15 cellular contexts compared by ENCODE assay signal in genomic region chr1:227299238-227299637, GRCh38. TPM values are rescaled to one million over a fixed set of nuclear protein-coding genes. Genes with fewer than 3 reads are reported as not detected.
A peak's percentile ranks its signal among the peaks of the same experiment; 100 is the strongest.
DNase-seq lines count a peak whose midpoint lies in the region; FAIRE-seq and TF ChIP-seq lines count a peak whose summit lies in the region.
"Had no signal": no experiment of that assay in that cellular context is flagged by ENCODE, and none has a peak within 500 bp of the region (broad histone marks: within the 10 kb centered on the region; RNA-seq: fewer than 3 reads in every experiment).

No MANE protein-coding gene starts in this region.

- peaks cover 15 to 28% of the 10 kb centered on the region in 2 donors for H3K27me3 Mint-ChIP-seq in CD8-positive, alpha-beta memory T cell
- H3K27me3 Mint-ChIP-seq in nephron (ENCODE audit: low read depth) = no peaks in the 10 kb centered on the region

- no peak overlapping the region for H3K4me3 ChIP-seq in CD8-positive, alpha-beta memory T cell (ENCODE audit: low read length)
- H3K4me3 ChIP-seq in endothelial cell of umbilical vein (replicated peaks in 1 of 3; ENCODE audit: insufficient read depth in 1 of 3, low read depth in 1 of 3, low read length in 3 of 3) = peak overlapping the region in 1 of 3 experiments; percentile 61

- no peaks in the 10 kb centered on the region for H3K36me3 Mint-ChIP-seq in CD8-positive, alpha-beta memory T cell
- peaks cover 4% of the 10 kb centered on the region for H3K36me3 Mint-ChIP-seq in nephron (ENCODE audit: low read depth)
- H3K36me3 Mint-ChIP-seq: CD8-positive, alpha-beta T cell; IgD-negative memory B cell had no signal

- H4K20me1 ChIP-seq in endothelial cell of umbilical vein (replicated peaks; ENCODE audit: control insufficient read depth, extremely low read depth, insufficient read depth, low read length) = peaks cover 3% of the 10 kb centered on the region

- FAIRE-seq in endothelial cell of umbilical vein (lab: Jason Lieb, UNC) = peak; percentile 67
- FAIRE-seq: GM12892 had no signal

- no peak overlapping the region for H2AFZ ChIP-seq in endothelial cell of umbilical vein (ENCODE audit: low read depth, low read length)

- H3K79me2 ChIP-seq in endothelial cell of umbilical vein (ENCODE audit: control insufficient read depth, insufficient read depth, low read length) = peaks cover 92% of the 10 kb centered on the region

- H3K27ac Mint-ChIP-seq in CD8-positive, alpha-beta memory T cell = no peak overlapping the region
- H3K27ac Mint-ChIP-seq in nephron = peak overlapping the region in 2 of 3 experiments; percentile 53 to 87
- H3K27ac Mint-ChIP-seq: CD8-positive, alpha-beta T cell; IgD-negative memory B cell had no signal

- TF ChIP-seq POLR2A in endothelial cell of umbilical vein (IDR thresholded peaks at IDR 0.05; ENCODE audit: low read depth, low read length) = no peak

- no peaks in the 10 kb centered on the region for H3K9me3 ChIP-seq in CD8-positive, alpha-beta memory T cell (ENCODE audit: low read length)
- H3K9me3 ChIP-seq in endothelial cell of umbilical vein (replicated peaks; ENCODE audit: control insufficient read depth, insufficient read depth, low read length) = no peaks in the 10 kb centered on the region

- H3K9me1 ChIP-seq in endothelial cell of umbilical vein (replicated peaks; ENCODE audit: control insufficient read depth, extremely low read depth, insufficient read depth, low read length) = no peaks in the 10 kb centered on the region

- CTCF ChIA-PET in CD8-positive, alpha-beta memory T cell (lab: Charles Lee) = no interaction called here
- CTCF ChIA-PET in endothelial cell of umbilical vein (lab: Charles Lee) = interaction anchor here (0.6 to 1.7 kb wide), 12 partner anchors 9 to 148 kb away, joined by 3 to 7 read pairs (median 4); no protein-coding TSS in a partner anchor

- TF ChIP-seq CTCF in endothelial cell of umbilical vein (IDR thresholded peaks at IDR 0.05; ENCODE audit: extremely low read depth in 1 of 2, insufficient read depth in 1 of 2, low read depth in 1 of 2, low read length in 2 of 2) (no peak), nephron (IDR thresholded peaks at IDR 0.05; ENCODE audit: unreplicated experiment in 3 of 3) (no peak)

- H3K36me3 ChIP-seq in CD8-positive, alpha-beta memory T cell (ENCODE audit: insufficient read depth, low read length) = no peaks in the 10 kb centered on the region
- no peaks in the 10 kb centered on the region for H3K36me3 ChIP-seq in endothelial cell of umbilical vein (ENCODE audit: control insufficient read depth in 2 of 2, extremely low read depth in 1 of 2, insufficient read depth in 2 of 2, low read length in 2 of 2)

- H3K27ac ChIP-seq in CD8-positive, alpha-beta memory T cell (ENCODE audit: low read depth, low read length) = peak overlapping the region; percentile 49
- H3K27ac ChIP-seq in endothelial cell of umbilical vein (ENCODE audit: insufficient read depth, low read depth, low read length) = peak overlapping the region; percentile 83

- peak overlapping the region; percentile 62 for H3K9ac ChIP-seq in endothelial cell of umbilical vein (replicated peaks; ENCODE audit: extremely low read depth, insufficient read depth, low read length)

- no peaks in the 10 kb centered on the region for H3K4me1 ChIP-seq in CD8-positive, alpha-beta memory T cell (ENCODE audit: insufficient read depth, low read length)
- peaks cover 20% of the 10 kb centered on the region for H3K4me1 ChIP-seq in endothelial cell of umbilical vein (ENCODE audit: control insufficient read depth, extremely low read depth, insufficient read depth, low read length)

- H3K4me1 Mint-ChIP-seq in CD8-positive, alpha-beta memory T cell = no peaks in the 10 kb centered on the region
- peaks cover 22% of the 10 kb centered on the region for H3K4me1 Mint-ChIP-seq in nephron
- H3K4me1 Mint-ChIP-seq: central memory CD8-positive, alpha-beta T cell; IgD-negative memory B cell had no signal

- H3K27me3 ChIP-seq in CD8-positive, alpha-beta memory T cell (ENCODE audit: insufficient read depth, low read length, poor library complexity, severe bottlenecking) = no peaks in the 10 kb centered on the region
- H3K27me3 ChIP-seq in endothelial cell of umbilical vein (ENCODE audit: control insufficient read depth in 2 of 2, insufficient read depth in 2 of 2, low read length in 2 of 2) = no peaks in the 10 kb centered on the region

- no TSS peak for BruUV-seq in endothelial cell of umbilical vein (replicated peaks; lab: Mats Ljungman, UMichigan)

- no peak overlapping the region for H3K4me3 Mint-ChIP-seq in CD8-positive, alpha-beta memory T cell
- peak overlapping the region in 1 of 3 experiments; percentile 23 for H3K4me3 Mint-ChIP-seq in nephron
- H3K4me3 Mint-ChIP-seq: CD8-positive, alpha-beta T cell; central memory CD8-positive, alpha-beta T cell; IgD-negative memory B cell had no signal

- intact Hi-C loops in endothelial cell of umbilical vein (cut with micrococcal nuclease) = loop anchor here (1.0 to 5.0 kb wide), 3 partner anchors 15 to 130 kb away; no protein-coding TSS in a partner anchor

- no peak for DNase-seq in CD8-positive, alpha-beta memory T cell
- peak; percentile 36 for DNase-seq in RPMI7951 (ENCODE audit: low read depth)
- peak; percentile 75 for DNase-seq in endothelial cell of umbilical vein (ENCODE audit: low read depth, low spot score)
- no peak for DNase-seq in stimulated activated naive CD4-positive, alpha-beta T cell treated with Interleukin-2 at 50 U/mL for 16 hours (lab: John Stamatoyannopoulos, UW)
- no peak for DNase-seq in SK-N-DZ (ENCODE audit: low spot score)
- no peak for DNase-seq in SW480 (ENCODE audit: low spot score)
- no peak for DNase-seq in D341Med (ENCODE audit: low spot score)
- DNase-seq: activated CD8-positive, alpha-beta memory T cell treated with anti-CD3 and anti-CD28 coated beads for 24 hours; CD8-positive, alpha-beta T cell; NCI-H2227 treated with DMSO at 0.1 percent for 48 hours; posterior cingulate gyrus had no signal

- peaks cover 0 to 6% (median 2%) of the 10 kb centered on the region in 5 donors for H3K9me3 Mint-ChIP-seq in CD8-positive, alpha-beta memory T cell
- no peaks in the 10 kb centered on the region for H3K9me3 Mint-ChIP-seq in nephron
- H3K9me3 Mint-ChIP-seq: CD8-positive, alpha-beta T cell; central memory CD8-positive, alpha-beta T cell had no signal

- peak overlapping the region; percentile 95 for H3K4me2 ChIP-seq in endothelial cell of umbilical vein (ENCODE audit: insufficient read depth, low read length)

- POLR2A ChIA-PET in CD8-positive, alpha-beta memory T cell (lab: Charles Lee) = no interaction called here
- POLR2A ChIA-PET in endothelial cell of umbilical vein (lab: Charles Lee) = interaction anchor here (0.7 to 1.2 kb wide), 3 partner anchors 10 to 136 kb away, joined by 3 to 4 read pairs (median 3); no protein-coding TSS in a partner anchor

- dilution Hi-C loops in endothelial cell of umbilical vein (cut with MboI; ENCODE audit: extremely low pct_ligation_motif_present, low sequenced_read_pairs) = no loop called here

TF ChIP-seq in endothelial cell of umbilical vein, 7 proteins besides CTCF, POLR2A, EP300 and RAD21:
- TF ChIP-seq, protein P1, sequence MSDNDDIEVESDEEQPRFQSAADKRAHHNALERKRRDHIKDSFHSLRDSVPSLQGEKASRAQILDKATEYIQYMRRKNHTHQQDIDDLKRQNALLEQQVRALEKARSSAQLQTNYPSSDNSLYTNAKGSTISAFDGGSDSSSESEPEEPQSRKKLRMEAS (IDR thresholded peaks at IDR 0.05; ENCODE audit: insufficient read depth, insufficient read length) = no peak
- TF ChIP-seq JUN (IDR thresholded peaks at IDR 0.05; ENCODE audit: borderline replicate concordance, insufficient read depth, insufficient read length, low read depth) = peak; percentile 80
- no peak for TF ChIP-seq EZH2 (IDR thresholded peaks at IDR 0.05; ENCODE audit: borderline replicate concordance, low read depth, low read length, severe bottlenecking)
- TF ChIP-seq POLR2AphosphoS5 (IDR thresholded peaks at IDR 0.05; ENCODE audit: insufficient read depth, low read depth, low read length) = no peak

RNA-seq across cellular contexts. Expression of gene CDC42BPA, which starts 19.1 kb away (rescaled TPM):
- total RNA-seq in CD8-positive, alpha-beta memory T cell = under 1 TPM; 0.42 to 0.72 TPM
- 0.44 TPM for polyA plus RNA-seq in CD8-positive, alpha-beta memory T cell
- total RNA-seq in RPMI7951 (2014; rRNA removed; shearing (Covaris generic)) = 24.2 and 25.8 TPM in 2 replicates
- 88.1 and 92.6 TPM in 2 replicates for total RNA-seq in endothelial cell of umbilical vein
- 23.6 and 26.1 TPM in 2 replicates for polyA plus RNA-seq in endothelial cell of umbilical vein
- polyA plus RNA-seq in endothelial cell of umbilical vein (2011; cell fraction: cytosol; rRNA removed) = 23.8 and 26.7 TPM in 2 replicates
- 64.0 and 65.6 TPM in 2 replicates for polyA plus RNA-seq in endothelial cell of umbilical vein (2011; cell fraction: nucleus; rRNA removed)
- polyA plus RNA-seq in endothelial cell of umbilical vein (2012) = 33.5 and 44.2 TPM in 2 replicates
- polyA minus RNA-seq in endothelial cell of umbilical vein = 106 and 109 TPM in 2 replicates
- polyA minus RNA-seq in endothelial cell of umbilical vein (2011; cell fraction: cytosol; rRNA and poly(A)+ RNA removed) = 14.7 TPM
- 258 and 326 TPM in 2 replicates for polyA minus RNA-seq in endothelial cell of umbilical vein (2011; cell fraction: nucleus; rRNA and poly(A)+ RNA removed)
- polyA plus RNA-seq in SK-N-DZ (2014; cell fraction: cytosol; rRNA removed) = 9.0 and 10.0 TPM in 2 replicates
- 5.7 and 6.5 TPM in 2 replicates for polyA plus RNA-seq in SK-N-DZ (2014; cell fraction: nucleus; rRNA removed)
- polyA plus RNA-seq: IgD-negative memory B cell had no signal

Comparison
In these comparisons a context has a peak if more than half of its experiments do, and no peak if none do; other contexts are left out.
1. DNase-seq: peak in RPMI7951 (single experiment) and endothelial cell of umbilical vein (single experiment); none in CD8-positive, alpha-beta memory T cell (0 of 5), stimulated activated naive CD4-positive, alpha-beta T cell treated with Interleukin-2 at 50 U/mL for 16 hours (single experiment), SK-N-DZ (single experiment), SW480 (single experiment) and D341Med (single experiment).
2. H3K27ac Mint-ChIP-seq: peak in nephron (2 of 3); none in CD8-positive, alpha-beta memory T cell (0 of 8).
3. RNA of gene CDC42BPA, which starts 19.1 kb away (total RNA-seq): 88.1 to 92.6 TPM in endothelial cell of umbilical vein and 24.2 to 25.8 TPM in RPMI7951; 0.42 to 0.72 TPM in CD8-positive, alpha-beta memory T cell; every median in the first group is over 10 times any median in the second.